In genomic region chr9:105362470-105362869, GRCh38 we compare ENCODE assay signal across 18 cellular contexts.
DNase-seq lines count a peak whose midpoint lies in the region; ATAC-seq and TF ChIP-seq lines count a peak whose summit lies in the region.
"Had no signal": no experiment of that assay in that cellular context is flagged by ENCODE, and none has a peak within 500 bp of the region (broad histone marks: within the 10 kb centered on the region; RNA-seq: fewer than 3 reads in every experiment).

No MANE protein-coding gene starts in this region.

- no peak overlapping the region for H3K4me3 Mint-ChIP-seq in H9
- H3K4me3 Mint-ChIP-seq in nephron progenitor cell = no peak overlapping the region
- H3K4me3 Mint-ChIP-seq: CD8-positive, alpha-beta T cell; HFFc6 had no signal

- H3K9ac ChIP-seq in H9 (ENCODE audit: extremely low read depth, insufficient read length, low read length) (no peak overlapping the region), MM.1S (ENCODE audit: low read length) (no peak overlapping the region)
- H3K9ac ChIP-seq: GM23248 had no signal

- no peak overlapping the region for H3K18ac ChIP-seq in H9 (ENCODE audit: insufficient read length, low read depth, low read length)

- no CpG with 5 or more reads among the region's 4 CpGs for WGBS in H9 (ENCODE audit: extremely low coverage, insufficient read length, low lambda C conversion rate)

- H4K20me1 ChIP-seq in H9 (ENCODE audit: control insufficient read depth, insufficient read depth, insufficient read length) (no peaks in the 10 kb centered on the region), MM.1S (ENCODE audit: insufficient read depth, low read length) (no peaks in the 10 kb centered on the region), OCI-LY7 (ENCODE audit: insufficient read depth, low read length) (no peaks in the 10 kb centered on the region)

- H3K9me3 ChIP-seq in H9 (ENCODE audit: control insufficient read depth, low read depth, low read length) = no peaks in the 10 kb centered on the region
- H3K9me3 ChIP-seq in MM.1S (replicated peaks; ENCODE audit: insufficient read depth, low read length) = no peaks in the 10 kb centered on the region
- H3K9me3 ChIP-seq in OCI-LY7 (ENCODE audit: low read length) = no peaks in the 10 kb centered on the region
- H3K9me3 ChIP-seq: A549, Caco-2, HAP-1 had no signal

- H3K27ac ChIP-seq in H9 (ENCODE audit: insufficient read length, low read depth, low read length) = no peak overlapping the region
- peak overlapping the region; percentile 41; the same call in 1 of the 2 replicates for H3K27ac ChIP-seq in MM.1S (ENCODE audit: low read length)
- H3K27ac ChIP-seq in OCI-LY7 (ENCODE audit: low read depth, low read length, poor library complexity, severe bottlenecking) = no peak overlapping the region
- H3K27ac ChIP-seq: A549, GM23248 had no signal

- ATAC-seq in sciatic nerve (no peak), HG03378 (IDR thresholded peaks at IDR 0.05; ENCODE audit: unreplicated experiment) (no peak)
- ATAC-seq: A549; CD8-positive, alpha-beta T cell had no signal

- H2AFZ ChIP-seq in H9 (ENCODE audit: low read length) = no peak overlapping the region
- no peak overlapping the region for H2AFZ ChIP-seq in MM.1S (ENCODE audit: low read length)
- no peak overlapping the region for H2AFZ ChIP-seq in OCI-LY7 (ENCODE audit: low read length)
- H2AFZ ChIP-seq: GM23248 had no signal

- no peaks in the 10 kb centered on the region for H3K9me2 ChIP-seq in MM.1S (replicated peaks; ENCODE audit: insufficient read depth, low read length)
- H3K9me2 ChIP-seq in OCI-LY7 (ENCODE audit: insufficient read depth, low read length) = no peaks in the 10 kb centered on the region

- H3K56ac ChIP-seq in H9 (ENCODE audit: insufficient read length, low read depth, low read length) = no peak overlapping the region

- H3K79me1 ChIP-seq in H9 (ENCODE audit: insufficient read depth, low read depth, low read length, poor library complexity, severe bottlenecking) = no peaks in the 10 kb centered on the region

- no peak overlapping the region for H4K91ac ChIP-seq in H9 (ENCODE audit: insufficient read length, low read depth, low read length)

- H3K79me2 ChIP-seq in H9 (ENCODE audit: insufficient read depth, low read length) (no peaks in the 10 kb centered on the region), MM.1S (ENCODE audit: low read length) (peaks cover 38% of the 10 kb centered on the region), OCI-LY7 (ENCODE audit: insufficient read depth, low read depth, low read length) (no peaks in the 10 kb centered on the region)

- 0 out of 2 replicates have a peak overlapping the region, but pooled peaks have one; percentile 3 for H3K4me3 ChIP-seq in MM.1S (ENCODE audit: low read length)
- no peak overlapping the region for H3K4me3 ChIP-seq in OCI-LY7 (ENCODE audit: low read depth, low read length, poor library complexity, severe bottlenecking)
- H3K4me3 ChIP-seq: A549, GM23248, HAP-1 had no signal

- peaks cover 19% of the 10 kb centered on the region for H3F3A ChIP-seq in MM.1S (ENCODE audit: insufficient read depth, low read length)

- H2BK12ac ChIP-seq in H9 (ENCODE audit: insufficient read length, low read depth, low read length) = no peak overlapping the region

- H2BK5ac ChIP-seq in H9 (ENCODE audit: insufficient read length, low read length) = no peak overlapping the region

- no peak overlapping the region for H2BK20ac ChIP-seq in H9 (ENCODE audit: low read depth, low read length, poor library complexity, severe bottlenecking)

- BruUV-seq in OCI-LY7 (replicated peaks; lab: Mats Ljungman, UMichigan) = TSS peak; percentile 10

- intact Hi-C loops in OCI-LY7 (cut with micrococcal nuclease; ENCODE audit: unreplicated experiment) = no loop called here
- intact Hi-C loops in sciatic nerve (cut with DNase I) = no loop called here

- H3K4ac ChIP-seq in H9 (ENCODE audit: low read depth, low read length) = no peak overlapping the region

- H2BK15ac ChIP-seq in H9 (ENCODE audit: low read depth, low read length) = no peak overlapping the region

- TF ChIP-seq CTCF in H9 (conservative IDR thresholded peaks at IDR 0.05) (no peak), MM.1S (IDR thresholded peaks at IDR 0.05; ENCODE audit: low read length) (no peak), OCI-LY7 (conservative IDR thresholded peaks at IDR 0.05; ENCODE audit: low read length) (no peak), nephron progenitor cell (IDR thresholded peaks at IDR 0.05) (no peak)

- H3K27me3 Mint-ChIP-seq in H9 (ENCODE audit: low read depth) (no peaks in the 10 kb centered on the region), nephron progenitor cell (ENCODE audit: low read depth, poor library complexity) (no peaks in the 10 kb centered on the region)

- H3K36me3 Mint-ChIP-seq in H9 (ENCODE audit: insufficient read depth in 1 of 3, low read depth in 3 of 3) (peaks cover 6 to 51% (median 48%) of the 10 kb centered on the region in 3 experiments; a peak in 5 of 7 replicates), nephron progenitor cell (ENCODE audit: low read depth) (peaks cover 35% of the 10 kb centered on the region)

- CTCF ChIA-PET in OCI-LY7 (lab: Charles Lee; ENCODE audit: unreplicated experiment) = interaction anchor here (0.6 kb wide), 1 partner anchor 8 kb away, joined by 3 read pairs; no protein-coding TSS in a partner anchor

- H3K14ac ChIP-seq in H9 (ENCODE audit: insufficient read depth, low read length) = no peak overlapping the region

- H3K9me3 Mint-ChIP-seq in H9 = no peaks in the 10 kb centered on the region
- no peaks in the 10 kb centered on the region for H3K9me3 Mint-ChIP-seq in nephron progenitor cell
- H3K9me3 Mint-ChIP-seq: CD8-positive, alpha-beta T cell; HFFc6 had no signal

- no peak overlapping the region for H3K4me2 ChIP-seq in H9 (ENCODE audit: insufficient read depth, insufficient read length, low read length)
- peak overlapping the region; percentile 47 for H3K4me2 ChIP-seq in MM.1S (ENCODE audit: low read depth, low read length)
- no peak overlapping the region for H3K4me2 ChIP-seq in OCI-LY7 (ENCODE audit: low read length)
- H3K4me2 ChIP-seq: A549 had no signal

- H3K27me3 ChIP-seq in H9 (ENCODE audit: insufficient read depth, low read length) (no peaks in the 10 kb centered on the region), MM.1S (replicated peaks; ENCODE audit: insufficient read depth, low read length) (no peaks in the 10 kb centered on the region)

- POLR2A ChIA-PET in OCI-LY7 (lab: Charles Lee) = interaction anchor here (0.6 to 2.2 kb wide), 4 partner anchors 11 to 1496 kb away, joined by 3 to 7 read pairs (median 3); no protein-coding TSS in a partner anchor

- H3K4me1 ChIP-seq in H9 (ENCODE audit: insufficient read depth, low read length) = 0 out of 2 replicates have a peak, but pooled peaks cover 2% of the 10 kb centered on the region
- peaks cover 50% of the 10 kb centered on the region for H3K4me1 ChIP-seq in MM.1S (ENCODE audit: low read length)
- H3K4me1 ChIP-seq in OCI-LY7 (ENCODE audit: insufficient read depth, low read length, poor library complexity, severe bottlenecking) = peaks cover 35% of the 10 kb centered on the region
- H3K4me1 ChIP-seq: A549, Caco-2, HAP-1 had no signal

- no peak overlapping the region for H3K27ac Mint-ChIP-seq in H9
- H3K27ac Mint-ChIP-seq in nephron progenitor cell = peak overlapping the region; percentile 14
- H3K27ac Mint-ChIP-seq: CD8-positive, alpha-beta T cell; HFFc6 had no signal

- peaks cover 4 to 6% of the 10 kb centered on the region in 2 experiments; a peak in 3 of 4 replicates for H3K4me1 Mint-ChIP-seq in H9
- H3K4me1 Mint-ChIP-seq in nephron progenitor cell = no peaks in the 10 kb centered on the region

- no peak for DNase-seq in H9
- DNase-seq in MM.1S = peak; percentile 65
- DNase-seq in OCI-LY7 (ENCODE audit: low spot score) = no peak
- no peak for DNase-seq in nephron progenitor cell
- DNase-seq in SHP77 (lab: John Stamatoyannopoulos, UW) = no peak
- DNase-seq in sciatic nerve (ENCODE audit: low spot score) = no peak
- DNase-seq: 8988T; ACHN; C1 segment of cervical spinal cord; Caco-2; CD8-positive, alpha-beta T cell; DMS153; DND-41; GM23248; HFFc6 had no signal

- no peak overlapping the region for H2BK120ac ChIP-seq in H9 (ENCODE audit: low read depth, low read length, poor library complexity, severe bottlenecking)

- H4K5ac ChIP-seq in H9 (ENCODE audit: insufficient read length, low read depth, low read length) = no peak overlapping the region

- H3K23me2 ChIP-seq in H9 (ENCODE audit: insufficient read length, low read depth, low read length, poor library complexity, severe bottlenecking) = no peaks in the 10 kb centered on the region

- H2AK5ac ChIP-seq in H9 (ENCODE audit: insufficient read length, low read length) = no peak overlapping the region

- peak overlapping the region; percentile 95 for H3K23ac ChIP-seq in H9 (ENCODE audit: insufficient read length, low read depth, low read length)

- H4K8ac ChIP-seq in H9 (replicated peaks; ENCODE audit: insufficient read length, low read depth, low read length) = no peak overlapping the region

- no peak overlapping the region for H3T11ph ChIP-seq in H9 (ENCODE audit: low read length)

- H3K36me3 ChIP-seq in MM.1S (replicated peaks; ENCODE audit: insufficient read depth, low read length) (peaks cover 11% of the 10 kb centered on the region; the same call in 1 of the 2 replicates), OCI-LY7 (ENCODE audit: insufficient read depth, low read length) (peaks cover 71% of the 10 kb centered on the region)
- H3K36me3 ChIP-seq: HAP-1 had no signal
